10 cellular contexts compared by ENCODE assay signal in the genomic region with DNA sequence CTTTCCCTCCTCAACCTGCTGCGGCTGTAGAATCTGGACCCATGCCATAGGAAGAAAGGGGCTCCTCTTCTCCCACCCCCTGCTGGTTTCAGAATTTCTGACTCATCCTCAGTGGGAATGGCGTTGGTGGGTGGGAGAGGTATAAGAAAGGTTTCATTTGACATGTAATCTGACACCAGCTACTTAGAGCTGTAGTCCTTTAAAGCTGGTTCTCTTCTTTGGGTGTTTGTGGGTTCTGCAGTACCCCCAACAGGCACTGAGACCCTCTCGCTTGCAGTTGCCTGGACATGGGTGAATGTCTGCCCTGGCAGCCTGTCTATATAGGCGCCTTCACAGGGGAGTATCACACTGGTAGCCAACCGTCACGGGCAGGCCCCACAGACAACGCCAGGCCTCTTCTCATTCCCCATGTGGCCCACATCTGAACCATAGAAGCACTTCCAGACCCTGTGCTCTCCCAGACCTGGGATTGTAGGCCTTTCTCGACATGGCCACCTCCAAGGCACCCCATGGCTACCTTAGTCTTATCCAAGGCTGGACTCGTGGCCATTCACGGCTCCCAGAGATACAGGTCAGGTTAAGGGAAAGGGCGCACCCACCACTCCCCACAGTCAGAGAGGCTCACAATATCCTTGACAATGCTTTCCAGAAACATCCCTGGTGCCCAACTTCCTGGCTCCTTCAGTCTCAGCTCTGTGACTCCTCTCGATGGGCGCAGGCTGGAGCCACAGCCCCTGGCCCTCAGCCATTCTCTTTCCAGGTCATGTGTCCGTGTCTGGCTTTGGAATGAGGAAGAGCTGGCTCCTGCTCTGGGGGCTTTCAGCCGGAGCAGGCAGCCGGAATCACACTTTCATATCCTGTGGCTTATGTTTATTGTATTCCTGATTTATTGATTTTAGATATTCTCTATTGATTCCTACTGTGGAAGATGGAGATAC. TPM values are rescaled to one million over a fixed set of nuclear protein-coding genes. Genes with fewer than 3 reads are reported as not detected.
DNase-seq lines count a peak whose midpoint lies in the region; ATAC-seq and TF ChIP-seq lines count a peak whose summit lies in the region.
"Had no signal": no experiment of that assay in that cellular context is flagged by ENCODE, and none has a peak within 500 bp of the region (broad histone marks: within the 10 kb centered on the region; RNA-seq: fewer than 3 reads in every experiment).

No MANE protein-coding gene starts in this region.

- peaks cover 45% of the 10 kb centered on the region for H3K4me1 Mint-ChIP-seq in activated CD8-positive, alpha-beta T cell treated with anti-CD3 and anti-CD28 coated beads for 36 hours (ENCODE audit: low read depth)
- peaks cover 58% of the 10 kb centered on the region for H3K4me1 Mint-ChIP-seq in activated CD8-positive, alpha-beta T cell treated with anti-CD3 and anti-CD28 coated beads, Interleukin-2, amount 10 ng/mL, durations not matched to agents 7 days and 5 days (ENCODE audit: low read depth)
- H3K4me1 Mint-ChIP-seq in CD14-positive monocyte = no peaks in the 10 kb centered on the region

- H3K79me2 ChIP-seq in PC-9 (ENCODE audit: low read depth) = no peaks in the 10 kb centered on the region

- no peaks in the 10 kb centered on the region for H3K9me3 Mint-ChIP-seq in activated CD8-positive, alpha-beta T cell treated with anti-CD3 and anti-CD28 coated beads for 36 hours
- no peaks in the 10 kb centered on the region for H3K9me3 Mint-ChIP-seq in activated CD8-positive, alpha-beta T cell treated with anti-CD3 and anti-CD28 coated beads, Interleukin-2, amount 10 ng/mL, durations not matched to agents 7 days and 5 days (ENCODE audit: insufficient read depth)
- peaks cover 0 to 1% (median 0%) of the 10 kb centered on the region in 7 donors for H3K9me3 Mint-ChIP-seq in CD14-positive monocyte

- H2AFZ ChIP-seq in PC-9 = no peak overlapping the region

- CTCF ChIA-PET in activated CD8-positive, alpha-beta T cell treated with anti-CD3 and anti-CD28 coated beads for 36 hours (lab: Charles Lee) = interaction anchor here (1.0 to 1.5 kb wide), 5 partner anchors 10 to 27 kb away, joined by 3 to 8 read pairs (median 4); partner anchors contain the start of gene ZNF862
- CTCF ChIA-PET in activated CD8-positive, alpha-beta T cell treated with anti-CD3 and anti-CD28 coated beads, Interleukin-2, amount 10 ng/mL, durations not matched to agents 7 days and 5 days (lab: Charles Lee) = interaction anchor here (0.9 to 1.5 kb wide), 5 partner anchors 9 to 19 kb away, joined by 3 to 6 read pairs (median 3); no protein-coding TSS in a partner anchor
- CTCF ChIA-PET in PC-9 (lab: Charles Lee) = interaction anchor here (1.7 kb wide), 1 partner anchor 17 kb away, joined by 4 read pairs; the partner anchor contains the start of gene ZNF862

- H3K27ac Mint-ChIP-seq in activated CD8-positive, alpha-beta T cell treated with anti-CD3 and anti-CD28 coated beads for 36 hours = peak overlapping the region; percentile 68
- H3K27ac Mint-ChIP-seq in activated CD8-positive, alpha-beta T cell treated with anti-CD3 and anti-CD28 coated beads, Interleukin-2, amount 10 ng/mL, durations not matched to agents 7 days and 5 days = no peak overlapping the region
- H3K27ac Mint-ChIP-seq in CD14-positive monocyte = peak overlapping the region in 2 of 7 donors; percentile 1 to 32

- no peaks in the 10 kb centered on the region for H3K27me3 ChIP-seq in PC-9 (ENCODE audit: insufficient read depth, low read depth)
- no peaks in the 10 kb centered on the region for H3K27me3 ChIP-seq in skeletal muscle satellite cell (ENCODE audit: control insufficient read depth, insufficient read depth, low read length)
- no peaks in the 10 kb centered on the region for H3K27me3 ChIP-seq in tibial artery
- H3K27me3 ChIP-seq: esophagus squamous epithelium had no signal

- H3F3A ChIP-seq in PC-9 (ENCODE audit: insufficient read depth, low read depth) = no peaks in the 10 kb centered on the region; the same call in 1 of the 2 replicates

- no peak overlapping the region for H3K9ac ChIP-seq in skeletal muscle satellite cell (ENCODE audit: low read depth, low read length)

- H3K4me1 ChIP-seq in PC-9 (replicated peaks; ENCODE audit: insufficient read depth) (peaks cover 21% of the 10 kb centered on the region), skeletal muscle satellite cell (ENCODE audit: control insufficient read depth, insufficient read depth, low read length) (peaks cover 16% of the 10 kb centered on the region), tibial artery (peaks cover 0 to 9% (median 0%) of the 10 kb centered on the region in 4 donors)

- no peak for TF ChIP-seq CTCF in activated CD8-positive, alpha-beta T cell treated with anti-CD3 and anti-CD28 coated beads for 36 hours (IDR thresholded peaks at IDR 0.05)
- TF ChIP-seq CTCF in PC-9 (conservative IDR thresholded peaks at IDR 0.05) = no peak
- TF ChIP-seq CTCF in CD14-positive monocyte (IDR thresholded peaks at IDR 0.05) = no peak
- TF ChIP-seq CTCF in tibial artery (IDR thresholded peaks at IDR 0.05) = no peak

- no peak for DNase-seq in activated CD8-positive, alpha-beta T cell treated with anti-CD3 and anti-CD28 coated beads for 36 hours
- DNase-seq in activated CD8-positive, alpha-beta T cell treated with anti-CD3 and anti-CD28 coated beads, Interleukin-2, amount 10 ng/mL, durations not matched to agents 7 days and 5 days = no peak
- peak; percentile 78 to 83 for DNase-seq in PC-9
- DNase-seq in fibroblast of peridontal ligament (ENCODE audit: extremely low read depth) = peak; percentile 59
- DNase-seq in CD14-positive monocyte (ENCODE audit: low spot score) = no peak
- no peak for DNase-seq in NCI-H1436 (lab: John Stamatoyannopoulos, UW)
- DNase-seq in tibial artery = no peak
- DNase-seq: esophagus squamous epithelium; stimulated activated CD4-positive, alpha-beta T cell treated with anti-CD3 and anti-CD28 coated beads, Interleukin-12 subunit alpha, Interleukin-12 subunit beta, amount 100 ng/mL, for 4 hours had no signal

- no peaks in the 10 kb centered on the region for H3K9me3 ChIP-seq in PC-9 (ENCODE audit: insufficient read depth, low read depth)
- H3K9me3 ChIP-seq in skeletal muscle satellite cell (replicated peaks; ENCODE audit: low read length) = no peaks in the 10 kb centered on the region
- H3K9me3 ChIP-seq in tibial artery = no peaks in the 10 kb centered on the region
- H3K9me3 ChIP-seq: esophagus squamous epithelium had no signal

- H3K36me3 Mint-ChIP-seq in activated CD8-positive, alpha-beta T cell treated with anti-CD3 and anti-CD28 coated beads for 36 hours (ENCODE audit: low read depth) = peaks cover 11% of the 10 kb centered on the region
- H3K36me3 Mint-ChIP-seq in activated CD8-positive, alpha-beta T cell treated with anti-CD3 and anti-CD28 coated beads, Interleukin-2, amount 10 ng/mL, durations not matched to agents 7 days and 5 days (ENCODE audit: low read depth) = peaks cover 28% of the 10 kb centered on the region
- H3K36me3 Mint-ChIP-seq in CD14-positive monocyte = peaks cover 23 to 25% of the 10 kb centered on the region in 2 donors

- no peak for ATAC-seq in activated CD8-positive, alpha-beta T cell treated with anti-CD3 and anti-CD28 coated beads for 36 hours
- ATAC-seq in activated CD8-positive, alpha-beta T cell treated with anti-CD3 and anti-CD28 coated beads, Interleukin-2, amount 10 ng/mL, durations not matched to agents 7 days and 5 days = no peak

- H3K9me2 ChIP-seq in PC-9 (ENCODE audit: insufficient read depth) = no peaks in the 10 kb centered on the region

- intact Hi-C loops in activated CD8-positive, alpha-beta T cell treated with anti-CD3 and anti-CD28 coated beads for 36 hours (cut with micrococcal nuclease) = no loop called here
- intact Hi-C loops in PC-9 (cut with micrococcal nuclease; ENCODE audit: unreplicated experiment) (loop anchor here (1.0 kb wide), 1 partner anchor 16 kb away; no protein-coding TSS in a partner anchor), CD14-positive monocyte (cut with micrococcal nuclease) (no loop called here), tibial artery (cut with DNase I; ENCODE audit: low total_unique reads) (no loop called here)

- H3K4me3 ChIP-seq in PC-9 (no peak overlapping the region), skeletal muscle satellite cell (ENCODE audit: low read length) (no peak overlapping the region), tibial artery (no peak overlapping the region)
- H3K4me3 ChIP-seq: esophagus squamous epithelium had no signal

- POLR2A ChIA-PET in activated CD8-positive, alpha-beta T cell treated with anti-CD3 and anti-CD28 coated beads for 36 hours (lab: Charles Lee) = interaction anchor here (1.3 kb wide), 1 partner anchor 9 kb away, joined by 6 read pairs; no protein-coding TSS in a partner anchor
- POLR2A ChIA-PET in activated CD8-positive, alpha-beta T cell treated with anti-CD3 and anti-CD28 coated beads, Interleukin-2, amount 10 ng/mL, durations not matched to agents 7 days and 5 days (lab: Charles Lee) = interaction anchor here (1.1 kb wide), 1 partner anchor 10 kb away, joined by 5 read pairs; no protein-coding TSS in a partner anchor
- POLR2A ChIA-PET in PC-9 (lab: Charles Lee; ENCODE audit: unreplicated experiment) = interaction anchor here (0.5 to 1.0 kb wide), 8 partner anchors 9 to 1371 kb away, joined by 3 to 7 read pairs (median 4); partner anchors contain the start of gene ABCF2

- H3K4me3 Mint-ChIP-seq in activated CD8-positive, alpha-beta T cell treated with anti-CD3 and anti-CD28 coated beads for 36 hours = peak overlapping the region; percentile 11
- no peak overlapping the region for H3K4me3 Mint-ChIP-seq in activated CD8-positive, alpha-beta T cell treated with anti-CD3 and anti-CD28 coated beads, Interleukin-2, amount 10 ng/mL, durations not matched to agents 7 days and 5 days
- H3K4me3 Mint-ChIP-seq in CD14-positive monocyte = no peak overlapping the region

- no TSS peak for BruUV-seq in PC-9 (replicated peaks; lab: Mats Ljungman, UMichigan)

- H3K36me3 ChIP-seq in PC-9 (ENCODE audit: low read depth) = no peaks in the 10 kb centered on the region
- peaks cover 10% of the 10 kb centered on the region for H3K36me3 ChIP-seq in skeletal muscle satellite cell (ENCODE audit: insufficient read depth, low read length)
- H3K36me3 ChIP-seq in tibial artery = peaks cover 14 to 55% (median 35%) of the 10 kb centered on the region in 3 donors

- no peaks in the 10 kb centered on the region for H3K27me3 Mint-ChIP-seq in activated CD8-positive, alpha-beta T cell treated with anti-CD3 and anti-CD28 coated beads for 36 hours
- H3K27me3 Mint-ChIP-seq in activated CD8-positive, alpha-beta T cell treated with anti-CD3 and anti-CD28 coated beads, Interleukin-2, amount 10 ng/mL, durations not matched to agents 7 days and 5 days (ENCODE audit: low read depth) = no peaks in the 10 kb centered on the region
- H3K27me3 Mint-ChIP-seq in CD14-positive monocyte (ENCODE audit: low read depth in 3 of 3) = peaks cover 0 to 5% (median 0%) of the 10 kb centered on the region in 3 donors

- H4K20me1 ChIP-seq in PC-9 (ENCODE audit: insufficient read depth) = no peaks in the 10 kb centered on the region

- H3K4me2 ChIP-seq in PC-9 = peak overlapping the region; percentile 48
- H3K4me2 ChIP-seq in skeletal muscle satellite cell (ENCODE audit: low read length) = peak overlapping the region; percentile 37

- H3K27ac ChIP-seq in PC-9 (peak overlapping the region; percentile 30; the same call in 1 of the 2 replicates), tibial artery (no peak overlapping the region)
- H3K27ac ChIP-seq: esophagus squamous epithelium had no signal

RNA-seq across cellular contexts. Expression of gene ZNF862, which starts 17.5 kb away (rescaled TPM):
- total RNA-seq in activated CD8-positive, alpha-beta T cell treated with anti-CD3 and anti-CD28 coated beads for 36 hours = 10 to 100 TPM; 11.0 to 12.4 TPM
- 10 to 100 TPM; 21.5 to 24.9 TPM for total RNA-seq in activated CD8-positive, alpha-beta T cell treated with anti-CD3 and anti-CD28 coated beads, Interleukin-2, amount 10 ng/mL, durations not matched to agents 7 days and 5 days
- total RNA-seq in PC-9 (2021) = 42.4 and 43.6 TPM in 2 replicates
- total RNA-seq in skeletal muscle satellite cell (2012; rRNA removed) = 2.4 and 5.8 TPM in 2 replicates
- 1 to 10 TPM; 1.3 to 2.7 TPM for polyA plus RNA-seq in CD14-positive monocyte

RNA-seq across cellular contexts. Expression of gene ATP6V0E2, which starts 18.1 kb away (rescaled TPM):
- total RNA-seq in activated CD8-positive, alpha-beta T cell treated with anti-CD3 and anti-CD28 coated beads for 36 hours = 10 to 100 TPM; 46.3 to 46.7 TPM
- total RNA-seq in activated CD8-positive, alpha-beta T cell treated with anti-CD3 and anti-CD28 coated beads, Interleukin-2, amount 10 ng/mL, durations not matched to agents 7 days and 5 days = 10 to 100 TPM; 92.9 to 99.6 TPM
- total RNA-seq in PC-9 (2021) = 35.6 and 40.7 TPM in 2 replicates
- 11.1 and 14.2 TPM in 2 replicates for total RNA-seq in skeletal muscle satellite cell (2012; rRNA removed)
- 10 to 100 TPM in 1 of 2 donors, 1 to 10 TPM in 1; 8.2 to 13.3 TPM for polyA plus RNA-seq in CD14-positive monocyte

Comparison
In these comparisons a context has a peak if more than half of its experiments do, and no peak if none do; other contexts are left out.
1. DNase-seq: peak in PC-9 (2 of 2) and fibroblast of peridontal ligament (single experiment); none in activated CD8-positive, alpha-beta T cell treated with anti-CD3 and anti-CD28 coated beads for 36 hours (single experiment), activated CD8-positive, alpha-beta T cell treated with anti-CD3 and anti-CD28 coated beads, Interleukin-2, amount 10 ng/mL, durations not matched to agents 7 days and 5 days (single experiment), CD14-positive monocyte (single experiment), NCI-H1436 (single experiment) and tibial artery (0 of 2).